Comparison of ENCODE assay signal across 27 cellular contexts in the genomic region with DNA sequence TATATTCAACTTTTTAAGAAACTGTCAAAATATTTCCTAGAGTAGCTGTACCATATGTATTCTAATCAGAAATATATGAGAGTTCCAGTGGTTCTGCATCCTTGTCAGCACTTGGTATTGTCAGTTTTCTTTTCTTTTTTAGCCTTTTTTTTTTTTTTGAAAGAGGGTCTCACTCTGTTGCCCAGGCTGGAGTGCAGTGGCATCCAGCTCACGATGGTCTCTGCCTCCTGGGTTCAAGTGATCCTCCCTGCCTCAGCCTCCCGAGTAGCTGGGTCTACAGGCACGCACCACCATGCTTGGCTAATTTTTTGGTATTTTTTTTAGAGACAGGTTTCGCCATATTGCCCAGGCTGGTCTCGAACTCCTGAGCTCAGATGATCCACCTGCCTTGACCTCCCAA.
"Had no signal": no experiment of that assay in that cellular context is flagged by ENCODE, and none has a peak within 500 bp of the region (broad histone marks: within the 10 kb centered on the region; RNA-seq: fewer than 3 reads in every experiment).

No MANE protein-coding gene starts in this region.

- H3K27me3 ChIP-seq: colonic mucosa, esophagus muscularis mucosa, foreskin keratinocyte, gastrocnemius medialis had no signal

- H3K9me3 ChIP-seq: colonic mucosa, esophagus muscularis mucosa, esophagus squamous epithelium, gastrocnemius medialis had no signal

- H3K4me3 Mint-ChIP-seq: dendritic cell treated with granulocyte-macrophage colony-stimulating factor and Interleukin-4, amounts not matched to agents 40 ng/mL and 50 ng/mL, for 4 days; effector memory CD8-positive, alpha-beta T cell; endodermal cell had no signal

- H3K4me1 ChIP-seq: colonic mucosa, foreskin keratinocyte, gastrocnemius medialis had no signal

- ATAC-seq: effector memory CD8-positive, alpha-beta T cell; esophagus mucosa; foreskin keratinocyte; gastrocnemius medialis; heart left ventricle; heart right ventricle had no signal

- H3K9me3 Mint-ChIP-seq: dendritic cell treated with granulocyte-macrophage colony-stimulating factor and Interleukin-4, amounts not matched to agents 40 ng/mL and 50 ng/mL, for 4 days; effector memory CD8-positive, alpha-beta T cell had no signal

- H3K4me3 ChIP-seq: colonic mucosa, coronary artery, dorsolateral prefrontal cortex, esophagus muscularis mucosa, esophagus squamous epithelium, gastrocnemius medialis, heart left ventricle, heart right ventricle had no signal

- DNase-seq: colonic mucosa; cortex of kidney; dermis blood vessel endothelial cell; dorsolateral prefrontal cortex; effector CD4-positive, alpha-beta T cell; effector CD8-positive, alpha-beta T cell; effector memory CD4-positive, alpha-beta T cell; effector memory CD8-positive, alpha-beta T cell; endodermal cell; erythroblast; esophagus squamous epithelium; foreskin fibroblast; foreskin keratinocyte; foreskin melanocyte; gastrocnemius medialis; glutamatergic neuron; head of caudate nucleus; heart left ventricle; heart right ventricle had no signal

- H3K4me1 Mint-ChIP-seq: endodermal cell had no signal

- H3K36me3 ChIP-seq: colonic mucosa, esophagus muscularis mucosa, esophagus squamous epithelium, gastrocnemius medialis, heart left ventricle, heart right ventricle had no signal

- H3K27ac ChIP-seq: colonic mucosa, coronary artery, dorsolateral prefrontal cortex, epithelial cell of prostate, esophagus muscularis mucosa, esophagus squamous epithelium, foreskin keratinocyte, gastrocnemius medialis, heart left ventricle, heart right ventricle had no signal

- H3K27ac Mint-ChIP-seq: dendritic cell treated with granulocyte-macrophage colony-stimulating factor and Interleukin-4, amounts not matched to agents 40 ng/mL and 50 ng/mL, for 4 days; effector memory CD8-positive, alpha-beta T cell; endodermal cell had no signal

- FAIRE-seq: endometrium, endothelial cell of umbilical vein, frontal cortex had no signal
